ENCODE assay signal across 1 cellular context in the genomic region with DNA sequence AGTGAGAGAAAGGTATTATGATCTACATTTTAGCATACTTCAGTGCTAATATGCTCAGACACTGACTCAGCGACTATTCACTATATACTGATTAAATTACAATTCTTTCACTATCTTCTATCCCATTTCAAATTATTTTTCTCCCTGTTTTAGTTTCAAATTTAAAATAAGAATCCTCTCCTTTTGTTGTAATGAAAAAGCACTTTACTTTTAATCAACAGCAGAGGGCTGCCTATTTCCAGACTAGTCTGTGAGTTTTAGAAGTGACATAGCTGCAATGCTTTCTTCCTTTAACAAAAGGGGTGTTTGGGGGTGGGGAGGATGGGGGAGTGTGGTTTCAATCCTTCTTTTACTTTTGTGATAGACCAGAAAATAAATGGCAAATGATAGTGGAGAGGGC.
TF ChIP-seq lines count a peak whose summit lies in the region.

No MANE protein-coding gene starts in this region.

TF ChIP-seq in A549, 52 proteins besides CTCF, POLR2A, EP300 and RAD21:
- no peak for TF ChIP-seq ZNF302 (CRISPR knock-in tag; IDR thresholded peaks at IDR 0.05)
- TF ChIP-seq SMC3 (IDR thresholded peaks at IDR 0.05), result peak; percentile 43; the same call in 2 of the 3 replicates
